ENCODE assay signal across 1 cellular context in genomic region chr4:53919605-53920004, GRCh38.
TF ChIP-seq lines count a peak whose summit lies in the region.

No MANE protein-coding gene starts in this region.

TF ChIP-seq in IMR-90, 13 proteins besides CTCF, POLR2A, EP300 and RAD21 (continued from another document):
- no peak for TF ChIP-seq MAZ (IDR thresholded peaks at IDR 0.05; ENCODE audit: borderline replicate concordance, low read depth, low read length)
- no peak for TF ChIP-seq RFX5 (IDR thresholded peaks at IDR 0.05; ENCODE audit: low read depth, low read length)
- TF ChIP-seq FOS (IDR thresholded peaks at IDR 0.05; ENCODE audit: low read depth, low read length) = no peak
- TF ChIP-seq MAFK (IDR thresholded peaks at IDR 0.05; ENCODE audit: low read depth, low read length) = no peak
- TF ChIP-seq USF2 (IDR thresholded peaks at IDR 0.05; ENCODE audit: low read depth, low read length) = no peak
TF ChIP-seq in IMR-90: peak in this region for 0.
